ENCODE assay signal across 1 cellular context in genomic region chr14:52948039-52948438, GRCh38.
TF ChIP-seq lines count a peak whose summit lies in the region.

No MANE protein-coding gene starts in this region.

TF ChIP-seq in HepG2, 621 proteins besides CTCF, POLR2A, EP300 and RAD21 (continued from another document and continues in another):
- peak; percentile 75 for TF ChIP-seq ZBTB43 (CRISPR knock-in tag; conservative IDR thresholded peaks at IDR 0.05)
- no peak for TF ChIP-seq E2F2 (CRISPR knock-in tag; IDR thresholded peaks at IDR 0.05; ENCODE audit: borderline replicate concordance)
- TF ChIP-seq ZNF546 (CRISPR knock-in tag; conservative IDR thresholded peaks at IDR 0.05) = no peak
- TF ChIP-seq ZNF205 (CRISPR knock-in tag; IDR thresholded peaks at IDR 0.05) = no peak
- TF ChIP-seq ZNF713 (CRISPR knock-in tag; IDR thresholded peaks at IDR 0.05) = no peak
- no peak; the same call in 1 of the 2 replicates for TF ChIP-seq ATF1 (CRISPR knock-in tag; IDR thresholded peaks at IDR 0.05)
- no peak for TF ChIP-seq DMTF1 (CRISPR knock-in tag; IDR thresholded peaks at IDR 0.05)
- TF ChIP-seq, protein P1, sequence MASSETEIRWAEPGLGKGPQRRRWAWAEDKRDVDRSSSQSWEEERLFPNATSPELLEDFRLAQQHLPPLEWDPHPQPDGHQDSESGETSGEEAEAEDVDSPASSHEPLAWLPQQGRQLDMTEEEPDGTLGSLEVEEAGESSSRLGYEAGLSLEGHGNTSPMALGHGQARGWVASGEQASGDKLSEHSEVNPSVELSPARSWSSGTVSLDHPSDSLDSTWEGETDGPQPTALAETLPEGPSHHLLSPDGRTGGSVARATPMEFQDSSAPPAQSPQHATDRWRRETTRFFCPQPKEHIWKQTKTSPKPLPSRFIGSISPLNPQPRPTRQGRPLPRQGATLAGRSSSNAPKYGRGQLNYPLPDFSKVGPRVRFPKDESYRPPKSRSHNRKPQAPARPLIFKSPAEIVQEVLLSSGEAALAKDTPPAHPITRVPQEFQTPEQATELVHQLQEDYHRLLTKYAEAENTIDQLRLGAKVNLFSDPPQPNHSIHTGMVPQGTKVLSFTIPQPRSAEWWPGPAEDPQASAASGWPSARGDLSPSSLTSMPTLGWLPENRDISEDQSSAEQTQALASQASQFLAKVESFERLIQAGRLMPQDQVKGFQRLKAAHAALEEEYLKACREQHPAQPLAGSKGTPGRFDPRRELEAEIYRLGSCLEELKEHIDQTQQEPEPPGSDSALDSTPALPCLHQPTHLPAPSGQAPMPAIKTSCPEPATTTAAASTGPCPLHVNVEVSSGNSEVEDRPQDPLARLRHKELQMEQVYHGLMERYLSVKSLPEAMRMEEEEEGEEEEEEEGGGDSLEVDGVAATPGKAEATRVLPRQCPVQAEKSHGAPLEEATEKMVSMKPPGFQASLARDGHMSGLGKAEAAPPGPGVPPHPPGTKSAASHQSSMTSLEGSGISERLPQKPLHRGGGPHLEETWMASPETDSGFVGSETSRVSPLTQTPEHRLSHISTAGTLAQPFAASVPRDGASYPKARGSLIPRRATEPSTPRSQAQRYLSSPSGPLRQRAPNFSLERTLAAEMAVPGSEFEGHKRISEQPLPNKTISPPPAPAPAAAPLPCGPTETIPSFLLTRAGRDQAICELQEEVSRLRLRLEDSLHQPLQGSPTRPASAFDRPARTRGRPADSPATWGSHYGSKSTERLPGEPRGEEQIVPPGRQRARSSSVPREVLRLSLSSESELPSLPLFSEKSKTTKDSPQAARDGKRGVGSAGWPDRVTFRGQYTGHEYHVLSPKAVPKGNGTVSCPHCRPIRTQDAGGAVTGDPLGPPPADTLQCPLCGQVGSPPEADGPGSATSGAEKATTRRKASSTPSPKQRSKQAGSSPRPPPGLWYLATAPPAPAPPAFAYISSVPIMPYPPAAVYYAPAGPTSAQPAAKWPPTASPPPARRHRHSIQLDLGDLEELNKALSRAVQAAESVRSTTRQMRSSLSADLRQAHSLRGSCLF (CRISPR knock-in tag; IDR thresholded peaks at IDR 0.05; ENCODE audit: borderline replicate concordance) = no peak
- TF ChIP-seq, protein P2, sequence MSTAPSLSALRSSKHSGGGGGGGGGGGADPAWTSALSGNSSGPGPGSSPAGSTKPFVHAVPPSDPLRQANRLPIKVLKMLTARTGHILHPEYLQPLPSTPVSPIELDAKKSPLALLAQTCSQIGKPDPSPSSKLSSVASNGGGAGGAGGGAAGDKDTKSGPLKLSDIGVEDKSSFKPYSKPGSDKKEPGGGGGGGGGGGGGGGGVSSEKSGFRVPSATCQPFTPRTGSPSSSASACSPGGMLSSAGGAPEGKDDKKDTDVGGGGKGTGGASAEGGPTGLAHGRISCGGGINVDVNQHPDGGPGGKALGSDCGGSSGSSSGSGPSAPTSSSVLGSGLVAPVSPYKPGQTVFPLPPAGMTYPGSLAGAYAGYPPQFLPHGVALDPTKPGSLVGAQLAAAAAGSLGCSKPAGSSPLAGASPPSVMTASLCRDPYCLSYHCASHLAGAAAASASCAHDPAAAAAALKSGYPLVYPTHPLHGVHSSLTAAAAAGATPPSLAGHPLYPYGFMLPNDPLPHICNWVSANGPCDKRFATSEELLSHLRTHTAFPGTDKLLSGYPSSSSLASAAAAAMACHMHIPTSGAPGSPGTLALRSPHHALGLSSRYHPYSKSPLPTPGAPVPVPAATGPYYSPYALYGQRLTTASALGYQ (CRISPR knock-in tag; IDR thresholded peaks at IDR 0.05) = peak; percentile 82
- TF ChIP-seq, protein P3, sequence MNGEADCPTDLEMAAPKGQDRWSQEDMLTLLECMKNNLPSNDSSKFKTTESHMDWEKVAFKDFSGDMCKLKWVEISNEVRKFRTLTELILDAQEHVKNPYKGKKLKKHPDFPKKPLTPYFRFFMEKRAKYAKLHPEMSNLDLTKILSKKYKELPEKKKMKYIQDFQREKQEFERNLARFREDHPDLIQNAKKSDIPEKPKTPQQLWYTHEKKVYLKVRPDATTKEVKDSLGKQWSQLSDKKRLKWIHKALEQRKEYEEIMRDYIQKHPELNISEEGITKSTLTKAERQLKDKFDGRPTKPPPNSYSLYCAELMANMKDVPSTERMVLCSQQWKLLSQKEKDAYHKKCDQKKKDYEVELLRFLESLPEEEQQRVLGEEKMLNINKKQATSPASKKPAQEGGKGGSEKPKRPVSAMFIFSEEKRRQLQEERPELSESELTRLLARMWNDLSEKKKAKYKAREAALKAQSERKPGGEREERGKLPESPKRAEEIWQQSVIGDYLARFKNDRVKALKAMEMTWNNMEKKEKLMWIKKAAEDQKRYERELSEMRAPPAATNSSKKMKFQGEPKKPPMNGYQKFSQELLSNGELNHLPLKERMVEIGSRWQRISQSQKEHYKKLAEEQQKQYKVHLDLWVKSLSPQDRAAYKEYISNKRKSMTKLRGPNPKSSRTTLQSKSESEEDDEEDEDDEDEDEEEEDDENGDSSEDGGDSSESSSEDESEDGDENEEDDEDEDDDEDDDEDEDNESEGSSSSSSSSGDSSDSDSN (CRISPR knock-in tag; IDR thresholded peaks at IDR 0.05) = no peak
- TF ChIP-seq, protein P4, sequence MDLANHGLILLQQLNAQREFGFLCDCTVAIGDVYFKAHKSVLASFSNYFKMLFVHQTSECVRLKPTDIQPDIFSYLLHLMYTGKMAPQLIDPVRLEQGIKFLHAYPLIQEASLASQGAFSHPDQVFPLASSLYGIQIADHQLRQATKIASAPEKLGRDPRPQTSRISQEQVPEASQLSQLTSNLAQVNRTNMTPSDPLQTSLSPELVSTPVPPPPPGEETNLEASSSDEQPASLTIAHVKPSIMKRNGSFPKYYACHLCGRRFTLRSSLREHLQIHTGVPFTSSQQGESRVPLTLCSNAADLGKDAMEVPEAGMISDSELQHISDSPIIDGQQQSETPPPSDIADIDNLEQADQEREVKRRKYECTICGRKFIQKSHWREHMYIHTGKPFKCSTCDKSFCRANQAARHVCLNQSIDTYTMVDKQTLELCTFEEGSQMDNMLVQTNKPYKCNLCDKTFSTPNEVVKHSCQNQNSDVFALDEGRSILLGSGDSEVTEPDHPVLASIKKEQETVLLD (CRISPR knock-in tag; IDR thresholded peaks at IDR 0.05; ENCODE audit: low read depth) = no peak
- TF ChIP-seq, protein P5, sequence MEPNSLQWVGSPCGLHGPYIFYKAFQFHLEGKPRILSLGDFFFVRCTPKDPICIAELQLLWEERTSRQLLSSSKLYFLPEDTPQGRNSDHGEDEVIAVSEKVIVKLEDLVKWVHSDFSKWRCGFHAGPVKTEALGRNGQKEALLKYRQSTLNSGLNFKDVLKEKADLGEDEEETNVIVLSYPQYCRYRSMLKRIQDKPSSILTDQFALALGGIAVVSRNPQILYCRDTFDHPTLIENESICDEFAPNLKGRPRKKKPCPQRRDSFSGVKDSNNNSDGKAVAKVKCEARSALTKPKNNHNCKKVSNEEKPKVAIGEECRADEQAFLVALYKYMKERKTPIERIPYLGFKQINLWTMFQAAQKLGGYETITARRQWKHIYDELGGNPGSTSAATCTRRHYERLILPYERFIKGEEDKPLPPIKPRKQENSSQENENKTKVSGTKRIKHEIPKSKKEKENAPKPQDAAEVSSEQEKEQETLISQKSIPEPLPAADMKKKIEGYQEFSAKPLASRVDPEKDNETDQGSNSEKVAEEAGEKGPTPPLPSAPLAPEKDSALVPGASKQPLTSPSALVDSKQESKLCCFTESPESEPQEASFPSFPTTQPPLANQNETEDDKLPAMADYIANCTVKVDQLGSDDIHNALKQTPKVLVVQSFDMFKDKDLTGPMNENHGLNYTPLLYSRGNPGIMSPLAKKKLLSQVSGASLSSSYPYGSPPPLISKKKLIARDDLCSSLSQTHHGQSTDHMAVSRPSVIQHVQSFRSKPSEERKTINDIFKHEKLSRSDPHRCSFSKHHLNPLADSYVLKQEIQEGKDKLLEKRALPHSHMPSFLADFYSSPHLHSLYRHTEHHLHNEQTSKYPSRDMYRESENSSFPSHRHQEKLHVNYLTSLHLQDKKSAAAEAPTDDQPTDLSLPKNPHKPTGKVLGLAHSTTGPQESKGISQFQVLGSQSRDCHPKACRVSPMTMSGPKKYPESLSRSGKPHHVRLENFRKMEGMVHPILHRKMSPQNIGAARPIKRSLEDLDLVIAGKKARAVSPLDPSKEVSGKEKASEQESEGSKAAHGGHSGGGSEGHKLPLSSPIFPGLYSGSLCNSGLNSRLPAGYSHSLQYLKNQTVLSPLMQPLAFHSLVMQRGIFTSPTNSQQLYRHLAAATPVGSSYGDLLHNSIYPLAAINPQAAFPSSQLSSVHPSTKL (CRISPR knock-in tag; IDR thresholded peaks at IDR 0.05) = peak; percentile 94
- no peak for TF ChIP-seq ZNF570 (CRISPR knock-in tag; IDR thresholded peaks at IDR 0.05; ENCODE audit: borderline replicate concordance)
- TF ChIP-seq ZNF10 (CRISPR knock-in tag; IDR thresholded peaks at IDR 0.05; ENCODE audit: borderline replicate concordance, low read depth) = no peak
- TF ChIP-seq AHR (CRISPR knock-in tag; IDR thresholded peaks at IDR 0.05) = no peak
- TF ChIP-seq, protein P6, sequence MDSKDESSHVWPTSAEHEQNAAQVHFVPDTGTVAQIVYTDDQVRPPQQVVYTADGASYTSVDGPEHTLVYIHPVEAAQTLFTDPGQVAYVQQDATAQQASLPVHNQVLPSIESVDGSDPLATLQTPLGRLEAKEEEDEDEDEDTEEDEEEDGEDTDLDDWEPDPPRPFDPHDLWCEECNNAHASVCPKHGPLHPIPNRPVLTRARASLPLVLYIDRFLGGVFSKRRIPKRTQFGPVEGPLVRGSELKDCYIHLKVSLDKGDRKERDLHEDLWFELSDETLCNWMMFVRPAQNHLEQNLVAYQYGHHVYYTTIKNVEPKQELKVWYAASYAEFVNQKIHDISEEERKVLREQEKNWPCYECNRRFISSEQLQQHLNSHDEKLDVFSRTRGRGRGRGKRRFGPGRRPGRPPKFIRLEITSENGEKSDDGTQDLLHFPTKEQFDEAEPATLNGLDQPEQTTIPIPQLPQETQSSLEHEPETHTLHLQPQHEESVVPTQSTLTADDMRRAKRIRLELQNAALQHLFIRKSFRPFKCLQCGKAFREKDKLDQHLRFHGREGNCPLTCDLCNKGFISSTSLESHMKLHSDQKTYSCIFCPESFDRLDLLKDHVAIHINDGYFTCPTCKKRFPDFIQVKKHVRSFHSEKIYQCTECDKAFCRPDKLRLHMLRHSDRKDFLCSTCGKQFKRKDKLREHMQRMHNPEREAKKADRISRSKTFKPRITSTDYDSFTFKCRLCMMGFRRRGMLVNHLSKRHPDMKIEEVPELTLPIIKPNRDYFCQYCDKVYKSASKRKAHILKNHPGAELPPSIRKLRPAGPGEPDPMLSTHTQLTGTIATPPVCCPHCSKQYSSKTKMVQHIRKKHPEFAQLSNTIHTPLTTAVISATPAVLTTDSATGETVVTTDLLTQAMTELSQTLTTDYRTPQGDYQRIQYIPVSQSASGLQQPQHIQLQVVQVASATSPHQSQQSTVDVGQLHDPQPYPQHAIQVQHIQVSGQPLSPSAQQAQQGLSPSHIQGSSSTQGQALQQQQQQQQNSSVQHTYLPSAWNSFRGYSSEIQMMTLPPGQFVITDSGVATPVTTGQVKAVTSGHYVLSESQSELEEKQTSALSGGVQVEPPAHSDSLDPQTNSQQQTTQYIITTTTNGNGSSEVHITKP (CRISPR knock-in tag; IDR thresholded peaks at IDR 0.05; ENCODE audit: low read depth) = no peak
- TF ChIP-seq ZNF230 (CRISPR knock-in tag; IDR thresholded peaks at IDR 0.05) = no peak
- no peak for TF ChIP-seq ZNF441 (CRISPR knock-in tag; IDR thresholded peaks at IDR 0.05; ENCODE audit: borderline replicate concordance)
- no peak for TF ChIP-seq NFE2L2 (IDR thresholded peaks at IDR 0.05; ENCODE audit: low read length)
- TF ChIP-seq ZSCAN22 (CRISPR knock-in tag; IDR thresholded peaks at IDR 0.05) = no peak
- TF ChIP-seq, protein P7, sequence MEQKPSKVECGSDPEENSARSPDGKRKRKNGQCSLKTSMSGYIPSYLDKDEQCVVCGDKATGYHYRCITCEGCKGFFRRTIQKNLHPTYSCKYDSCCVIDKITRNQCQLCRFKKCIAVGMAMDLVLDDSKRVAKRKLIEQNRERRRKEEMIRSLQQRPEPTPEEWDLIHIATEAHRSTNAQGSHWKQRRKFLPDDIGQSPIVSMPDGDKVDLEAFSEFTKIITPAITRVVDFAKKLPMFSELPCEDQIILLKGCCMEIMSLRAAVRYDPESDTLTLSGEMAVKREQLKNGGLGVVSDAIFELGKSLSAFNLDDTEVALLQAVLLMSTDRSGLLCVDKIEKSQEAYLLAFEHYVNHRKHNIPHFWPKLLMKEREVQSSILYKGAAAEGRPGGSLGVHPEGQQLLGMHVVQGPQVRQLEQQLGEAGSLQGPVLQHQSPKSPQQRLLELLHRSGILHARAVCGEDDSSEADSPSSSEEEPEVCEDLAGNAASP (CRISPR knock-in tag; IDR thresholded peaks at IDR 0.05; ENCODE audit: borderline replicate concordance) = peak; percentile 47; the same call in 1 of the 2 replicates
- no peak for TF ChIP-seq ZNF275 (CRISPR knock-in tag; IDR thresholded peaks at IDR 0.05; ENCODE audit: borderline replicate concordance)
